23 cellular contexts compared by ENCODE assay signal in genomic region chr19:36120984-36121358, GRCh38. TPM values are rescaled to one million over a fixed set of nuclear protein-coding genes. Genes with fewer than 3 reads are reported as not detected.
"Had no signal": no experiment of that assay in that cellular context is flagged by ENCODE, and none has a peak within 500 bp of the region (broad histone marks: within the 10 kb centered on the region; RNA-seq: fewer than 3 reads in every experiment).

No MANE protein-coding gene starts in this region.

- DNase-seq: KBM-7, NCI-H1048, NCI-H1105, NCI-H1417, NCI-H1436 treated with DMSO at 0.1 percent for 48 hours, NCI-H1694, NCI-H187 treated with DMSO at 0.1 percent for 48 hours, NCI-H2081, NCI-H2107, NCI-H2171, NCI-H226, NCI-H446, NCI-H510A, NCI-H524 treated with DMSO at 0.1 percent for 48 hours, NCI-H69, NCI-H774, RPMI8226, SHP77, T-cell had no signal

RNA-seq across cellular contexts. Expression of gene OVOL3, which starts 10.0 kb away (rescaled TPM):
- total RNA-seq: HT1080, LHCN-M2, MCF 10A, SK-MEL-5, T-cell had no signal

RNA-seq across cellular contexts. Expression of gene COX7A1, which starts 31.3 kb away (rescaled TPM):
- total RNA-seq: HT1080, LHCN-M2, MCF 10A, SK-MEL-5, T-cell had no signal
